ENCODE assay signal across 10 cellular contexts in the genomic region with DNA sequence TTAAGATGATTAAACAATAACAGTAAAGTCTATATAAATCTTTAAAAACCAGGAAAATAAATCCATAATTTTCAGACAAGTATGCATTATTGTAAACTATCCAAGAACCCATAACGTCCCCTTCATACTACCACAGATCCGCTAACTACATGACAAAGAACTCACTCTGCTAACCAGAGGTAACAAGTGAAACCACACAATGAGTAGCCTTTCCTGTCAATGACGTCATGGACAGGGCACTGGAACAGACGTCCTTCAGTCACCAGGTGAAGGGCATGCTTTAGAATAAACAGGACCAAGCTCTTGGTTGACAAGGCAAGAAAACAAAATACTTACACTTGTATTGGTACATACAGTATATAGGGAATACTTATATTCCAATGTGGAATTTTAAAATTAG. TPM values are rescaled to one million over a fixed set of nuclear protein-coding genes. Genes with fewer than 3 reads are reported as not detected.
DNase-seq lines count a peak whose midpoint lies in the region; ATAC-seq and TF ChIP-seq lines count a peak whose summit lies in the region.
"Had no signal": no experiment of that assay in that cellular context is flagged by ENCODE, and none has a peak within 500 bp of the region (broad histone marks: within the 10 kb centered on the region; RNA-seq: fewer than 3 reads in every experiment).

No MANE protein-coding gene starts in this region.

- no peaks in the 10 kb centered on the region for H3K4me1 Mint-ChIP-seq in activated T-helper 17 cell treated with anti-CD3 and anti-CD28 coated beads, Interleukin-2, amount 50 U/mL, for 72 hours

- H3K27me3 Mint-ChIP-seq in activated T-helper 17 cell treated with anti-CD3 and anti-CD28 coated beads, Interleukin-2, amount 50 U/mL, for 72 hours: no peaks in the 10 kb centered on the region

- H3K36me3 ChIP-seq in left ventricle myocardium inferior: peaks cover 4% of the 10 kb centered on the region
- H3K36me3 ChIP-seq in gastrocnemius medialis: no peaks in the 10 kb centered on the region

- peak overlapping the region; percentile 57 for H3K27ac ChIP-seq in left ventricle myocardium inferior (replicated peaks)
- peak overlapping the region; percentile 24 to 61 (median 42) for H3K27ac ChIP-seq in gastrocnemius medialis

- intact Hi-C loops in left ventricle myocardium inferior (cut with micrococcal nuclease) (no loop called here), gastrocnemius medialis (cut with DNase I; ENCODE audit: low total_unique reads) (no loop called here)

- in situ Hi-C loops in gastrocnemius medialis (cut with MboI; ENCODE audit: low sequenced_read_pairs in 4 of 4): no loop called here

- TF ChIP-seq POLR2A in gastrocnemius medialis (IDR thresholded peaks at IDR 0.05): no peak

- H3K9me3 ChIP-seq in left ventricle myocardium inferior (replicated peaks) (no peaks in the 10 kb centered on the region), gastrocnemius medialis (no peaks in the 10 kb centered on the region)

- peaks cover 27% of the 10 kb centered on the region for H3K4me1 ChIP-seq in left ventricle myocardium inferior
- H3K4me1 ChIP-seq in gastrocnemius medialis: peaks cover 0 to 19% of the 10 kb centered on the region in 2 donors

- no peak overlapping the region for H3K4me3 Mint-ChIP-seq in activated T-helper 17 cell treated with anti-CD3 and anti-CD28 coated beads, Interleukin-2, amount 50 U/mL, for 72 hours

- no peak overlapping the region for H3K27ac Mint-ChIP-seq in activated T-helper 17 cell treated with anti-CD3 and anti-CD28 coated beads, Interleukin-2, amount 50 U/mL, for 72 hours

- DNase-seq in LHCN-M2 (ENCODE audit: low read depth) (peak; percentile 59), left ventricle myocardium inferior (no peak), gastrocnemius medialis (peak in 1 of 2 donors; percentile 26), NCI-H1930 (lab: John Stamatoyannopoulos, UW) (no peak), germinal center (ENCODE audit: low spot score) (no peak), activated gamma-delta T cell (lab: John Stamatoyannopoulos, UW) (no peak)
- no peak for DNase-seq in activated CD4-positive, alpha-beta T cell treated with anti-CD3 and anti-CD28 coated beads, Interleukin-2, amount 50 U/mL, for 1 hour
- DNase-seq: activated naive CD4-positive, alpha-beta T cell treated with anti-CD3 and anti-CD28 coated beads, Interleukin-2, amount 50 U/mL, for 16 hours; T-helper 2 cell had no signal

- H3K9me3 Mint-ChIP-seq in activated T-helper 17 cell treated with anti-CD3 and anti-CD28 coated beads, Interleukin-2, amount 50 U/mL, for 72 hours: no peaks in the 10 kb centered on the region

- peak; percentile 72 for ATAC-seq in activated T-helper 17 cell treated with anti-CD3 and anti-CD28 coated beads, Interleukin-2, amount 50 U/mL, for 72 hours (replicated peaks)
- peak in 1 of 2 donors; percentile 93 for ATAC-seq in gastrocnemius medialis

- no peak for TF ChIP-seq CTCF in left ventricle myocardium inferior (IDR thresholded peaks at IDR 0.05; ENCODE audit: borderline replicate concordance)
- no peak for TF ChIP-seq CTCF in gastrocnemius medialis (IDR thresholded peaks at IDR 0.05 in 4 of 5, conservative IDR thresholded peaks at IDR 0.05 in 1 of 5)

- no peaks in the 10 kb centered on the region for H3K27me3 ChIP-seq in left ventricle myocardium inferior (ENCODE audit: low read depth)
- H3K27me3 ChIP-seq in gastrocnemius medialis: no peaks in the 10 kb centered on the region

- H3K36me3 Mint-ChIP-seq in activated T-helper 17 cell treated with anti-CD3 and anti-CD28 coated beads, Interleukin-2, amount 50 U/mL, for 72 hours (ENCODE audit: low read depth): no peaks in the 10 kb centered on the region

- H3K4me3 ChIP-seq in left ventricle myocardium inferior (no peak overlapping the region), gastrocnemius medialis (no peak overlapping the region)

RNA-seq across cellular contexts. Expression of a gene that starts 45.2 kb away (rescaled TPM):
- total RNA-seq in LHCN-M2 (2014; rRNA removed) (28.1 and 30.0 TPM in 2 replicates), left ventricle myocardium inferior (45.9 TPM), gastrocnemius medialis (10 to 100 TPM; 34.5 to 79.5 (median 55.6) TPM)
- 18.0 TPM for polyA plus RNA-seq in LHCN-M2 (2012)
- 1 to 10 TPM; 9.0 TPM for total RNA-seq in activated T-helper 17 cell treated with anti-CD3 and anti-CD28 coated beads, Interleukin-2, amount 50 U/mL, for 72 hours
